In the genomic region with DNA sequence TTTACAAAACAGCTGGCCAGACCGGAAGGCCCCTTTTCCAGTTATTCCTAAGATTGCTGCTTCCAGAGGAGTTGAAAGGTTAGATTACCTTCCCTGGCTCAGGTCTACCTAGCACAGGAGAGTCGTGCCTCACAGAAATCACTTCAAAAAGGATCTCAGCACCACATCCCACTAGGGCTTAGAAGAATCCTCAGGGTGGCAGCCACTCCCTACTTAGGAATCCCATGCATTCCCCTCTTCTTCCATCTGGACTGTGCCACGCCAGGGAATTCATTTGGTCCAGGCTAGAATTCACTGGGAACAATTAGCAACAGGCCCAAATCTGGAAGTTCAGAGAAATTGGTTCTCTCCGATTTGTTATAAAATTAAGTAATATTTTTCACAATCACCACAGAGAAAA, we compare ENCODE assay signal across 9 cellular contexts.
DNase-seq lines count a peak whose midpoint lies in the region; ATAC-seq and TF ChIP-seq lines count a peak whose summit lies in the region.
"Had no signal": no experiment of that assay in that cellular context is flagged by ENCODE, and none has a peak within 500 bp of the region (broad histone marks: within the 10 kb centered on the region; RNA-seq: fewer than 3 reads in every experiment).

No MANE protein-coding gene starts in this region.

- TF ChIP-seq POLR2A in testis (IDR thresholded peaks at IDR 0.05), result no peak

- peaks cover 23% of the 10 kb centered on the region for H3K4me1 Mint-ChIP-seq in CD14-positive monocyte

- peaks cover 37 to 55% (median 50%) of the 10 kb centered on the region in 3 donors for H3K27me3 Mint-ChIP-seq in CD14-positive monocyte (ENCODE audit: low read depth in 3 of 3)

- peak overlapping the region in 1 of 2 donors; percentile 87 for H3K4me3 Mint-ChIP-seq in CD14-positive monocyte

- peak overlapping the region in 3 of 7 donors; percentile 64 to 78 (median 76) for H3K27ac Mint-ChIP-seq in CD14-positive monocyte

- H3K27ac ChIP-seq in caudate nucleus (ENCODE audit: low read depth, low read length) (peak overlapping the region; percentile 90), mesodermal cell (ENCODE audit: low read depth, low read length, severe bottlenecking) (peak overlapping the region; percentile 88), testis (peak overlapping the region in 1 of 2 donors; percentile 88)

- H3K9me3 Mint-ChIP-seq in CD14-positive monocyte, result peaks cover 0 to 12% (median 9%) of the 10 kb centered on the region in 7 donors

- H3K9me3 ChIP-seq in mesodermal cell (ENCODE audit: control insufficient read depth, low read length) (no peaks in the 10 kb centered on the region), testis (no peaks in the 10 kb centered on the region)

- DNase-seq in 8988T (peak; percentile 77), HFF-Myc (ENCODE audit: extremely low read depth, low read depth) (no peak), caudate nucleus (lab: John Stamatoyannopoulos, UW) (peak in 1 of 61 donors; percentile 15), testis (no peak), CD14-positive monocyte (ENCODE audit: low spot score) (no peak), SK-N-DZ (ENCODE audit: low spot score) (no peak)
- DNase-seq: activated effector memory CD4-positive, alpha-beta T cell treated with anti-CD3 and anti-CD28 coated beads, Interleukin-2, amount 50 U/mL, for 16 hours had no signal

- no peaks in the 10 kb centered on the region for H3K27me3 ChIP-seq in testis

- no peak for ATAC-seq in GM18511 (IDR thresholded peaks at IDR 0.05; ENCODE audit: unreplicated experiment)

- peak overlapping the region; percentile 80 for H3K4me3 ChIP-seq in HFF-Myc (replicated peaks; ENCODE audit: low read depth, low read length)
- no peak overlapping the region for H3K4me3 ChIP-seq in mesodermal cell (ENCODE audit: extremely low read depth, insufficient read depth, low read length, poor library complexity, severe bottlenecking)
- H3K4me3 ChIP-seq in testis, result no peak overlapping the region

- peaks cover 3 to 10% of the 10 kb centered on the region in 2 donors for H3K36me3 Mint-ChIP-seq in CD14-positive monocyte

- H3K36me3 ChIP-seq in mesodermal cell (ENCODE audit: control insufficient read depth, insufficient read depth, low read length), result no peaks in the 10 kb centered on the region
- H3K36me3 ChIP-seq in testis (ENCODE audit: low read depth, missing control alignments), result no peaks in the 10 kb centered on the region

- 48 to 50% methylated on average over 1 to 2 of the region's 4 CpGs for WGBS in mesodermal cell (ENCODE audit: insufficient coverage in 2 of 2), 2 experiments
- WGBS in testis, 2 donors, result 46 to 68% methylated on average over 4 of the region's 4 CpGs

- peaks cover 28% of the 10 kb centered on the region for H3K4me1 ChIP-seq in mesodermal cell (ENCODE audit: control insufficient read depth, insufficient read depth, low read length, poor library complexity, severe bottlenecking)
- H3K4me1 ChIP-seq in testis, result peaks cover 3% of the 10 kb centered on the region

- intact Hi-C loops in testis (cut with DNase I; ENCODE audit: low total_unique reads), result no loop called here
- intact Hi-C loops in CD14-positive monocyte (cut with micrococcal nuclease), result no loop called here

- no peak for TF ChIP-seq CTCF in HFF-Myc (IDR thresholded peaks at IDR 0.05; ENCODE audit: low read depth, low read length, missing control alignments)
- TF ChIP-seq CTCF in testis (IDR thresholded peaks at IDR 0.05), result no peak
- no peak for TF ChIP-seq CTCF in CD14-positive monocyte (IDR thresholded peaks at IDR 0.05)
